Comparison of ENCODE assay signal across 15 cellular contexts in the genomic region with DNA sequence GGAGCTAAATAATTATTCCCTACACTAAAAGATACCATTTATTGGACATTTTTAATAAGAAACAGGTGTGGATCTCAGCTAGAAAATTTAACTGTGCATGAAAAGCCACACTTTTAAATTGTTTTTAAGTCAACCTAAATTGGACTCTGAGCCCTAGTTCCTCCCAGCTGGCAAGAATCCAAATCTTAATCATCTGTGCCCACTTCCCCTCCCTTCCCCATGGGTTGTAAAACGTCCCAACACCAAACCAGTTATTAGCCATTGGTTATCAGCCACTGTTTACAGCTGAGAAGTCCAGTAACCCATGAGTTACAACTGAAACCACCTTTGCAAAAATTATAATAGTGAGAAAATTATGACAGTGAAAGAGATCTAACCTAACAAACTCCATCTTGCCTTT.
DNase-seq lines count a peak whose midpoint lies in the region; ATAC-seq and TF ChIP-seq lines count a peak whose summit lies in the region.
"Had no signal": no experiment of that assay in that cellular context is flagged by ENCODE, and none has a peak within 500 bp of the region (broad histone marks: within the 10 kb centered on the region; RNA-seq: fewer than 3 reads in every experiment).

No MANE protein-coding gene starts in this region.

- H3K36me3 ChIP-seq in SK-N-SH (replicated peaks in 1 of 2; ENCODE audit: control insufficient read depth in 1 of 2, insufficient read depth in 2 of 2, low read length in 1 of 2) (no peaks in the 10 kb centered on the region), Loucy (ENCODE audit: insufficient read depth, low read length) (no peaks in the 10 kb centered on the region)

- H3K4me2 ChIP-seq in SK-N-SH (no peak overlapping the region), Loucy (ENCODE audit: low read depth, low read length, poor library complexity, severe bottlenecking) (peak overlapping the region; percentile 59)
- H3K4me2 ChIP-seq: GM23338 had no signal

- CTCF ChIA-PET in SK-N-SH (lab: Yijun Ruan, JAX): interaction anchor here (1.2 kb wide), 1 partner anchor 17 kb away, joined by 3 read pairs; no protein-coding TSS in a partner anchor

- no peak for ATAC-seq in SK-N-SH treated with all-trans-retinoic acid at 6 μM for 48 hours
- ATAC-seq in left colon: peak; percentile 62
- no peak for ATAC-seq in HG02571 (IDR thresholded peaks at IDR 0.05; ENCODE audit: unreplicated experiment)
- ATAC-seq in GM21528 (IDR thresholded peaks at IDR 0.05; ENCODE audit: low FRiP score, unreplicated experiment): no peak
- ATAC-seq in GM18517 (IDR thresholded peaks at IDR 0.05; ENCODE audit: unreplicated experiment): no peak
- ATAC-seq: GM12878, GM23338 had no signal

- DNase-seq in SK-N-SH (no peak), left colon (no peak)
- DNase-seq: ACHN; C1 segment of cervical spinal cord; Calu3; CD4-positive, alpha-beta T cell; DMS 273 treated with DMSO at 0.1 percent for 48 hours; H7 had no signal

- H3K27me3 ChIP-seq in SK-N-SH (ENCODE audit: insufficient read depth) (no peaks in the 10 kb centered on the region), Loucy (ENCODE audit: insufficient read depth, low read length, poor library complexity, severe bottlenecking) (no peaks in the 10 kb centered on the region)

- TF ChIP-seq EP300 in SK-N-SH (IDR thresholded peaks at IDR 0.05; ENCODE audit: borderline replicate concordance in 1 of 2, low read depth in 1 of 2, low read length in 1 of 2): no peak

- H3K9me3 ChIP-seq in SK-N-SH: no peaks in the 10 kb centered on the region
- H3K9me3 ChIP-seq in Loucy (ENCODE audit: insufficient read depth, low read depth, low read length): no peaks in the 10 kb centered on the region

- H3K79me2 ChIP-seq in SK-N-SH (ENCODE audit: insufficient read depth) (no peaks in the 10 kb centered on the region), Loucy (ENCODE audit: insufficient read depth, low read length) (no peaks in the 10 kb centered on the region)

- no peak overlapping the region for H3K27ac ChIP-seq in SK-N-SH (ENCODE audit: low read depth in 2 of 2, low read length in 1 of 2)

- WGBS in SK-N-SH (ENCODE audit: low lambda C conversion rate): 16% methylated on average over 1 of the region's 1 CpG

- POLR2A ChIA-PET in SK-N-SH (lab: Yijun Ruan, JAX): no interaction called here

- intact Hi-C loops in left colon (cut with DNase I, micrococcal nuclease): no loop called here

- no peaks in the 10 kb centered on the region for H3F3A ChIP-seq in SK-N-SH (replicated peaks; ENCODE audit: insufficient read depth)
- H3F3A ChIP-seq in Loucy (ENCODE audit: low read depth): no peaks in the 10 kb centered on the region

- H3K9me2 ChIP-seq in SK-N-SH (no peaks in the 10 kb centered on the region), Loucy (replicated peaks; ENCODE audit: low read depth, low read length) (no peaks in the 10 kb centered on the region)

- TF ChIP-seq RAD21 in SK-N-SH (IDR thresholded peaks at IDR 0.05; ENCODE audit: low read length): no peak

- H3K9ac ChIP-seq in SK-N-SH (no peak overlapping the region), Loucy (ENCODE audit: low read depth, low read length, poor library complexity, severe bottlenecking) (no peak overlapping the region)

- H3K4me1 ChIP-seq in SK-N-SH (ENCODE audit: control insufficient read depth in 1 of 2, insufficient read depth in 2 of 2, low read depth in 1 of 2, low read length in 1 of 2): peaks cover 0 to 2% of the 10 kb centered on the region in 2 experiments; a peak in 1 of 4 replicates
- H3K4me1 ChIP-seq in Loucy (ENCODE audit: insufficient read depth, low read length, poor library complexity, severe bottlenecking): peaks cover 13% of the 10 kb centered on the region

- no peak overlapping the region for H2AFZ ChIP-seq in SK-N-SH (ENCODE audit: low read depth)
- H2AFZ ChIP-seq in Loucy (ENCODE audit: low read length): no peak overlapping the region
- H2AFZ ChIP-seq: GM23338 had no signal

- TF ChIP-seq CTCF in SK-N-SH (IDR thresholded peaks at IDR 0.05) (no peak), Loucy (conservative IDR thresholded peaks at IDR 0.05; ENCODE audit: low read length) (no peak)

- H3K4me3 ChIP-seq in SK-N-SH (ENCODE audit: low read depth in 2 of 2, low read length in 1 of 2): no peak overlapping the region
- no peak overlapping the region for H3K4me3 ChIP-seq in Loucy (ENCODE audit: low read length, poor library complexity, severe bottlenecking)
- H3K4me3 ChIP-seq: GM12878, GM23338 had no signal

- H4K20me1 ChIP-seq in SK-N-SH (ENCODE audit: insufficient read depth) (no peaks in the 10 kb centered on the region), Loucy (ENCODE audit: insufficient read depth, low read length, poor library complexity, severe bottlenecking) (no peaks in the 10 kb centered on the region)

TF ChIP-seq in SK-N-SH, 30 proteins besides CTCF, POLR2A, EP300 and RAD21:
- TF ChIP-seq TCF12 (IDR thresholded peaks at IDR 0.05) (peak; percentile 11; the same call in 1 of the 2 replicates), FOXM1 (IDR thresholded peaks at IDR 0.05; ENCODE audit: low read depth) (no peak), NFIC (IDR thresholded peaks at IDR 0.05; ENCODE audit: borderline replicate concordance) (peak; percentile 5; the same call in 1 of the 2 replicates)

TF ChIP-seq in SK-N-SH treated with all-trans-retinoic acid at 6 μM for 48 hours, 23 proteins besides CTCF, POLR2A, EP300 and RAD21:
- TF ChIP-seq ZNF565 (CRISPR knock-in tag; conservative IDR thresholded peaks at IDR 0.05; ENCODE audit: low read depth) (no peak), ESRRG (CRISPR knock-in tag; IDR thresholded peaks at IDR 0.05) (no peak), CSRNP3 (CRISPR knock-in tag; IDR thresholded peaks at IDR 0.05) (no peak), ZFP3 (CRISPR knock-in tag; IDR thresholded peaks at IDR 0.05) (no peak), ZC3H10 (CRISPR knock-in tag; IDR thresholded peaks at IDR 0.05) (no peak), ZNF8 (CRISPR knock-in tag; IDR thresholded peaks at IDR 0.05) (no peak), PPARA (CRISPR knock-in tag; IDR thresholded peaks at IDR 0.05; ENCODE audit: borderline replicate concordance) (no peak), ARNTL (CRISPR knock-in tag; IDR thresholded peaks at IDR 0.05; ENCODE audit: borderline replicate concordance, low read depth) (no peak), TOX (CRISPR knock-in tag; IDR thresholded peaks at IDR 0.05; ENCODE audit: borderline replicate concordance) (no peak), CSDC2 (CRISPR knock-in tag; IDR thresholded peaks at IDR 0.05) (no peak), OSR1 (CRISPR knock-in tag; IDR thresholded peaks at IDR 0.05) (no peak), ZNF70 (CRISPR knock-in tag; IDR thresholded peaks at IDR 0.05) (no peak), TSHZ2 (CRISPR knock-in tag; IDR thresholded peaks at IDR 0.05) (no peak)
- TF ChIP-seq, protein P1, sequence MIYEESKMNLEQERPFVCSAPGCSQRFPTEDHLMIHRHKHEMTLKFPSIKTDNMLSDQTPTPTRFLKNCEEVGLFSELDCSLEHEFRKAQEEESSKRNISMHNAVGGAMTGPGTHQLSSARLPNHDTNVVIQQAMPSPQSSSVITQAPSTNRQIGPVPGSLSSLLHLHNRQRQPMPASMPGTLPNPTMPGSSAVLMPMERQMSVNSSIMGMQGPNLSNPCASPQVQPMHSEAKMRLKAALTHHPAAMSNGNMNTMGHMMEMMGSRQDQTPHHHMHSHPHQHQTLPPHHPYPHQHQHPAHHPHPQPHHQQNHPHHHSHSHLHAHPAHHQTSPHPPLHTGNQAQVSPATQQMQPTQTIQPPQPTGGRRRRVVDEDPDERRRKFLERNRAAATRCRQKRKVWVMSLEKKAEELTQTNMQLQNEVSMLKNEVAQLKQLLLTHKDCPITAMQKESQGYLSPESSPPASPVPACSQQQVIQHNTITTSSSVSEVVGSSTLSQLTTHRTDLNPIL (CRISPR knock-in tag; IDR thresholded peaks at IDR 0.05; ENCODE audit: low read depth): no peak
